Comparison of ENCODE assay signal across 26 cellular contexts in genomic region chr2:85703329-85703728, GRCh38. TPM values are rescaled to one million over a fixed set of nuclear protein-coding genes. Genes with fewer than 3 reads are reported as not detected.
DNase-seq lines count a peak whose midpoint lies in the region; ATAC-seq and TF ChIP-seq lines count a peak whose summit lies in the region.
"Had no signal": no experiment of that assay in that cellular context is flagged by ENCODE, and none has a peak within 500 bp of the region (broad histone marks: within the 10 kb centered on the region; RNA-seq: fewer than 3 reads in every experiment).

No MANE protein-coding gene starts in this region.

- no peak overlapping the region for H2BK5ac ChIP-seq in IMR-90 (ENCODE audit: low read depth, low read length, poor library complexity, severe bottlenecking)

- H3K9me3 ChIP-seq in IMR-90 (ENCODE audit: control insufficient read depth, insufficient read depth, low read length), result no peaks in the 10 kb centered on the region
- H3K9me3 ChIP-seq: BE2C, SK-N-SH, thyroid gland had no signal

- peak overlapping the region; percentile 72; the same call in 1 of the 2 replicates for H3K4ac ChIP-seq in IMR-90 (ENCODE audit: low read depth, low read length)

- CTCF ChIA-PET in IMR-90 (lab: Yijun Ruan, JAX), result interaction anchor here (0.6 kb wide), 1 partner anchor 272 kb away, joined by 3 read pairs; no protein-coding TSS in a partner anchor

- peaks cover 5% of the 10 kb centered on the region for H3K27me3 Mint-ChIP-seq in activated CD4-positive, alpha-beta T cell treated with anti-CD3 and anti-CD28 coated beads, Interleukin-2, amount 10 ng/mL, durations not matched to agents 24 days and 14 days
- H3K27me3 Mint-ChIP-seq in dendritic cell treated with granulocyte-macrophage colony-stimulating factor and Interleukin-4, amounts not matched to agents 40 ng/mL and 50 ng/mL, for 4 days, result no peaks in the 10 kb centered on the region
- H3K27me3 Mint-ChIP-seq in osteocyte (ENCODE audit: unreplicated experiment), result no peaks in the 10 kb centered on the region
- H3K27me3 Mint-ChIP-seq: stimulated activated naive B cell treated with anti-CD40 and anti-IgM and Interleukin-4, amounts not matched to agents 10 μg/mL and 1 μg/mL and 100 μg/mL, for 72 hours had no signal

- H3K9ac ChIP-seq in IMR-90 (ENCODE audit: low read depth, low read length), result no peak overlapping the region
- H3K9ac ChIP-seq: SK-N-SH had no signal

- no peak overlapping the region; the same call in 1 of the 2 replicates for H3K18ac ChIP-seq in IMR-90 (ENCODE audit: low read depth, low read length)

- TF ChIP-seq CTCF in IMR-90 (conservative IDR thresholded peaks at IDR 0.05; ENCODE audit: low read depth, low read length) (no peak), osteocyte (IDR thresholded peaks at IDR 0.05) (no peak)

- no peak for TF ChIP-seq RAD21 in IMR-90 (IDR thresholded peaks at IDR 0.05; ENCODE audit: low read length)

- H3K9me1 ChIP-seq in IMR-90 (ENCODE audit: insufficient read depth, low read length), result no peaks in the 10 kb centered on the region

- no peak overlapping the region for H2AK9ac ChIP-seq in IMR-90 (replicated peaks; ENCODE audit: low read depth, low read length, poor library complexity)

- peak overlapping the region; percentile 12 for H3K27ac Mint-ChIP-seq in activated CD4-positive, alpha-beta T cell treated with anti-CD3 and anti-CD28 coated beads, Interleukin-2, amount 10 ng/mL, durations not matched to agents 24 days and 14 days
- H3K27ac Mint-ChIP-seq in dendritic cell treated with granulocyte-macrophage colony-stimulating factor and Interleukin-4, amounts not matched to agents 40 ng/mL and 50 ng/mL, for 4 days, result peak overlapping the region; percentile 86
- H3K27ac Mint-ChIP-seq in osteocyte (ENCODE audit: unreplicated experiment), result peak overlapping the region; percentile 18
- H3K27ac Mint-ChIP-seq: stimulated activated naive B cell treated with anti-CD40 and anti-IgM and Interleukin-4, amounts not matched to agents 10 μg/mL and 1 μg/mL and 100 μg/mL, for 72 hours; WTC11 had no signal

- H3K27me3 ChIP-seq in IMR-90 (ENCODE audit: control insufficient read depth, insufficient read depth, low read length), result no peaks in the 10 kb centered on the region
- H3K27me3 ChIP-seq: BE2C, hepatocyte, thyroid gland had no signal

- dilution Hi-C loops in IMR-90 (cut with HindIII; ENCODE audit: low sequenced_read_pairs, unreplicated experiment), result no loop called here

- H2BK120ac ChIP-seq in IMR-90 (ENCODE audit: low read depth, low read length), result peak overlapping the region; percentile 79; the same call in 1 of the 2 replicates

- H3K4me3 ChIP-seq in IMR-90 (ENCODE audit: insufficient read depth, low read depth, low read length), result no peak overlapping the region
- H3K4me3 ChIP-seq: hepatocyte, thyroid gland had no signal

- no peaks in the 10 kb centered on the region for H3K36me3 ChIP-seq in IMR-90 (ENCODE audit: control insufficient read depth, insufficient read depth, low read length)
- H3K36me3 ChIP-seq: BE2C, thyroid gland had no signal

- peaks cover 2% of the 10 kb centered on the region; the same call in 1 of the 2 replicates for H4K20me1 ChIP-seq in IMR-90 (ENCODE audit: insufficient read depth, low read length)

- H3K23ac ChIP-seq in IMR-90 (ENCODE audit: low read depth, low read length), result no peak overlapping the region

- TF ChIP-seq POLR2A in IMR-90 (IDR thresholded peaks at IDR 0.05; ENCODE audit: low read depth, low read length), result no peak

- H3K36me3 Mint-ChIP-seq in activated CD4-positive, alpha-beta T cell treated with anti-CD3 and anti-CD28 coated beads, Interleukin-2, amount 10 ng/mL, durations not matched to agents 24 days and 14 days (ENCODE audit: low read depth), result no peaks in the 10 kb centered on the region
- H3K36me3 Mint-ChIP-seq in dendritic cell treated with granulocyte-macrophage colony-stimulating factor and Interleukin-4, amounts not matched to agents 40 ng/mL and 50 ng/mL, for 4 days (ENCODE audit: low read depth), result no peaks in the 10 kb centered on the region
- H3K36me3 Mint-ChIP-seq in osteocyte (ENCODE audit: unreplicated experiment), result no peaks in the 10 kb centered on the region
- H3K36me3 Mint-ChIP-seq: activated naive CD4-positive, alpha-beta T cell treated with anti-CD3 and anti-CD28 coated beads, Interleukin-2, amount 50 U/mL, for 72 hours; stimulated activated naive B cell treated with anti-CD40 and anti-IgM and Interleukin-4, amounts not matched to agents 10 μg/mL and 1 μg/mL and 100 μg/mL, for 72 hours; WTC11 had no signal

- intact Hi-C loops in activated CD4-positive, alpha-beta T cell treated with anti-CD3 and anti-CD28 coated beads, Interleukin-2, amount 10 ng/mL, durations not matched to agents 24 days and 14 days (cut with micrococcal nuclease), result no loop called here
- intact Hi-C loops in IMR-90 (cut with micrococcal nuclease), result no loop called here
- intact Hi-C loops in dendritic cell treated with granulocyte-macrophage colony-stimulating factor and Interleukin-4, amounts not matched to agents 40 ng/mL and 50 ng/mL, for 4 days (cut with micrococcal nuclease), result no loop called here

- no peaks in the 10 kb centered on the region for H3K9me3 Mint-ChIP-seq in activated CD4-positive, alpha-beta T cell treated with anti-CD3 and anti-CD28 coated beads, Interleukin-2, amount 10 ng/mL, durations not matched to agents 24 days and 14 days
- H3K9me3 Mint-ChIP-seq in dendritic cell treated with granulocyte-macrophage colony-stimulating factor and Interleukin-4, amounts not matched to agents 40 ng/mL and 50 ng/mL, for 4 days, result peaks cover 7% of the 10 kb centered on the region
- no peaks in the 10 kb centered on the region for H3K9me3 Mint-ChIP-seq in osteocyte (ENCODE audit: unreplicated experiment)
- H3K9me3 Mint-ChIP-seq: activated naive CD4-positive, alpha-beta T cell treated with anti-CD3 and anti-CD28 coated beads, Interleukin-2, amount 50 U/mL, for 72 hours; activated T-cell treated with anti-CD3 and anti-CD28 coated beads, Interleukin-2, amount 50 U/mL, for 4 hours; stimulated activated naive B cell treated with anti-CD40 and anti-IgM and Interleukin-4, amounts not matched to agents 10 μg/mL and 1 μg/mL and 100 μg/mL, for 72 hours had no signal

- H2BK20ac ChIP-seq in IMR-90 (ENCODE audit: low read depth, low read length), result peak overlapping the region; percentile 86

- no peak overlapping the region for H2AFZ ChIP-seq in IMR-90 (replicated peaks; ENCODE audit: low read length, poor library complexity)
- H2AFZ ChIP-seq: hepatocyte had no signal

- H3K27ac ChIP-seq in IMR-90 (ENCODE audit: insufficient read depth, low read length), result no peak overlapping the region
- H3K27ac ChIP-seq: hepatocyte, thyroid gland had no signal

- peak overlapping the region; percentile 64; the same call in 1 of the 2 replicates for H2AK5ac ChIP-seq in IMR-90 (ENCODE audit: low read depth, low read length)

- peaks cover 18% of the 10 kb centered on the region for H3K4me1 ChIP-seq in IMR-90 (ENCODE audit: control insufficient read depth, insufficient read depth, low read length)
- H3K4me1 ChIP-seq: BE2C had no signal

- H3K4me1 Mint-ChIP-seq in activated CD4-positive, alpha-beta T cell treated with anti-CD3 and anti-CD28 coated beads, Interleukin-2, amount 10 ng/mL, durations not matched to agents 24 days and 14 days, result peaks cover 55% of the 10 kb centered on the region
- peaks cover 72% of the 10 kb centered on the region for H3K4me1 Mint-ChIP-seq in dendritic cell treated with granulocyte-macrophage colony-stimulating factor and Interleukin-4, amounts not matched to agents 40 ng/mL and 50 ng/mL, for 4 days (ENCODE audit: low read depth)
- peaks cover 36% of the 10 kb centered on the region for H3K4me1 Mint-ChIP-seq in osteocyte (ENCODE audit: unreplicated experiment)

- ATAC-seq in IMR-90 (ENCODE audit: low read depth) (no peak), GM21529 (IDR thresholded peaks at IDR 0.05; ENCODE audit: unreplicated experiment) (no peak), HG03196 (IDR thresholded peaks at IDR 0.05; ENCODE audit: unreplicated experiment) (no peak)
- ATAC-seq: activated naive CD4-positive, alpha-beta T cell treated with anti-CD3 and anti-CD28 coated beads, Interleukin-2, amount 50 U/mL, for 72 hours; activated T-cell treated with anti-CD3 and anti-CD28 coated beads, Interleukin-2, amount 50 U/mL, for 4 hours; stimulated activated naive B cell treated with anti-CD40 and anti-IgM and Interleukin-4, amounts not matched to agents 10 μg/mL and 1 μg/mL and 100 μg/mL, for 72 hours; WTC11 had no signal

- no peak for DNase-seq in activated CD4-positive, alpha-beta T cell treated with anti-CD3 and anti-CD28 coated beads, Interleukin-2, amount 10 ng/mL, durations not matched to agents 24 days and 14 days
- DNase-seq in activated CD4-positive, alpha-beta T cell treated with anti-CD3 and anti-CD28 coated beads for 4 hours, result no peak
- DNase-seq in IMR-90, result no peak
- DNase-seq in osteocyte (ENCODE audit: extremely low spot score, unreplicated experiment), result no peak
- no peak for DNase-seq in mesenteric fat pad (ENCODE audit: low spot score)
- DNase-seq: activated CD4-positive, alpha-beta T cell treated with anti-CD3 and anti-CD28 coated beads, Interleukin-2, amount 50 U/mL, for 48 hours; activated T-cell treated with anti-CD3 and anti-CD28 coated beads, Interleukin-2, amount 50 U/mL, for 4 hours; BE2C; cerebellar nuclear complex; foreskin melanocyte; NCI-H1436 treated with DMSO at 0.1 percent for 48 hours; NCI-H524 treated with DMSO at 0.1 percent for 48 hours; SK-N-SH; stimulated activated naive B cell treated with anti-CD40 and anti-IgM and Interleukin-4, amounts not matched to agents 10 μg/mL and 1 μg/mL and 100 μg/mL, for 72 hours; T1000; thyroid gland had no signal

- no peak overlapping the region for H4K5ac ChIP-seq in IMR-90 (ENCODE audit: low read depth, low read length)

- in situ Hi-C loops in IMR-90 (cut with MboI; ENCODE audit: low sequenced_read_pairs), result no loop called here

- no peak overlapping the region for H3K56ac ChIP-seq in IMR-90 (ENCODE audit: extremely low read depth, insufficient read depth, low read length)

- H4K91ac ChIP-seq in IMR-90 (ENCODE audit: insufficient read depth, low read depth, low read length), result peak overlapping the region; percentile 70

- no peak overlapping the region for H4K8ac ChIP-seq in IMR-90 (ENCODE audit: low read depth in 2 of 2, low read length in 2 of 2)

- H3K79me1 ChIP-seq in IMR-90 (ENCODE audit: low read depth in 1 of 2, low read length in 2 of 2), result no peaks in the 10 kb centered on the region

- H3K4me3 Mint-ChIP-seq in activated CD4-positive, alpha-beta T cell treated with anti-CD3 and anti-CD28 coated beads, Interleukin-2, amount 10 ng/mL, durations not matched to agents 24 days and 14 days, result no peak overlapping the region
- no peak overlapping the region for H3K4me3 Mint-ChIP-seq in dendritic cell treated with granulocyte-macrophage colony-stimulating factor and Interleukin-4, amounts not matched to agents 40 ng/mL and 50 ng/mL, for 4 days
- no peak overlapping the region for H3K4me3 Mint-ChIP-seq in osteocyte (ENCODE audit: unreplicated experiment)
- H3K4me3 Mint-ChIP-seq: activated T-cell treated with anti-CD3 and anti-CD28 coated beads, Interleukin-2, amount 50 U/mL, for 4 hours; stimulated activated naive B cell treated with anti-CD40 and anti-IgM and Interleukin-4, amounts not matched to agents 10 μg/mL and 1 μg/mL and 100 μg/mL, for 72 hours; WTC11 had no signal

- BruUV-seq in IMR-90 (replicated peaks; lab: Mats Ljungman, UMichigan), result no TSS peak

- H3K4me2 ChIP-seq in IMR-90 (ENCODE audit: low read depth, low read length), result no peak overlapping the region
- H3K4me2 ChIP-seq: hepatocyte had no signal

- H3K14ac ChIP-seq in IMR-90 (replicated peaks; ENCODE audit: low read depth, low read length), result no peak overlapping the region; the same call in 1 of the 2 replicates

- POLR2A ChIA-PET in IMR-90 (lab: Charles Lee; ENCODE audit: unreplicated experiment), result interaction anchor here (0.5 kb wide), 1 partner anchor 662 kb away, joined by 11 read pairs; no protein-coding TSS in a partner anchor

- peak overlapping the region; percentile 88; the same call in 1 of the 3 replicates for H2BK15ac ChIP-seq in IMR-90 (ENCODE audit: low read depth, low read length)

RNA-seq across cellular contexts. Expression of gene GNLY, which starts 9.2 kb away (rescaled TPM):
- total RNA-seq in activated CD4-positive, alpha-beta T cell treated with anti-CD3 and anti-CD28 coated beads, Interleukin-2, amount 10 ng/mL, durations not matched to agents 24 days and 14 days, result 54.1 and 58.5 TPM in 2 replicates
- total RNA-seq in IMR-90 (2012; rRNA removed), result not detected in 2 replicates
- not detected in 2 replicates for polyA plus RNA-seq in IMR-90 (2012; rRNA removed)
- not detected in 2 replicates for polyA plus RNA-seq in IMR-90 (2012; cell fraction: cytosol; rRNA removed)
- polyA plus RNA-seq in IMR-90 (2012; cell fraction: nucleus; rRNA removed; ENCODE audit: low replicate concordance), result 0.13 and 0.24 TPM in 2 replicates
- total RNA-seq in osteocyte, result not detected in 2 replicates
- 3.7 TPM for total RNA-seq in mesenteric fat pad
- total RNA-seq: A172, H4, hepatocyte, skeletal muscle tissue, WTC11 had no signal
- polyA plus RNA-seq: hepatocyte, SK-N-SH had no signal

RNA-seq across cellular contexts. Expression of gene SFTPB, which starts 35.3 kb away (rescaled TPM):
- not detected in 2 replicates for total RNA-seq in activated CD4-positive, alpha-beta T cell treated with anti-CD3 and anti-CD28 coated beads, Interleukin-2, amount 10 ng/mL, durations not matched to agents 24 days and 14 days
- total RNA-seq in IMR-90 (2012; rRNA removed), result not detected in 2 replicates
- not detected in 2 replicates for polyA plus RNA-seq in IMR-90 (2012; rRNA removed)
- polyA plus RNA-seq in IMR-90 (2012; cell fraction: cytosol; rRNA removed), result 0.07 TPM in 1 of 2 replicates, not detected in the other
- not detected in 2 replicates for polyA plus RNA-seq in IMR-90 (2012; cell fraction: nucleus; rRNA removed; ENCODE audit: low replicate concordance)
- total RNA-seq in osteocyte, result not detected in 2 replicates
- total RNA-seq in mesenteric fat pad, result not detected
- total RNA-seq: A172; activated naive CD4-positive, alpha-beta T cell treated with anti-CD3 and anti-CD28 coated beads, Interleukin-2, amount 50 U/mL, for 72 hours; H4; liver; skeletal muscle tissue had no signal
- polyA plus RNA-seq: liver, SK-N-SH had no signal

RNA-seq across cellular contexts. Expression of gene ATOH8, which starts 50.5 kb away (rescaled TPM):
- 0.19 TPM in 1 of 2 replicates, not detected in the other for total RNA-seq in activated CD4-positive, alpha-beta T cell treated with anti-CD3 and anti-CD28 coated beads, Interleukin-2, amount 10 ng/mL, durations not matched to agents 24 days and 14 days
- 7.8 and 7.9 TPM in 2 replicates for total RNA-seq in IMR-90 (2012; rRNA removed)
- polyA plus RNA-seq in IMR-90 (2012; rRNA removed), result 9.0 and 11.2 TPM in 2 replicates
- 6.2 and 7.6 TPM in 2 replicates for polyA plus RNA-seq in IMR-90 (2012; cell fraction: cytosol; rRNA removed)
- polyA plus RNA-seq in IMR-90 (2012; cell fraction: nucleus; rRNA removed; ENCODE audit: low replicate concordance), result 5.0 and 13.0 TPM in 2 replicates
- 5.9 and 7.1 TPM in 2 replicates for total RNA-seq in osteocyte
- 69.4 TPM for total RNA-seq in mesenteric fat pad
- total RNA-seq: activated naive CD4-positive, alpha-beta T cell treated with anti-CD3 and anti-CD28 coated beads, Interleukin-2, amount 50 U/mL, for 72 hours; activated T-cell treated with anti-CD3 and anti-CD28 coated beads, Interleukin-2, amount 50 U/mL, for 4 hours had no signal

Comparison
In these comparisons a context has a peak if more than half of its experiments do, and no peak if none do; other contexts are left out.
1. H3K27ac Mint-ChIP-seq: peak in every context shown above with its lines; median percentile 86 in dendritic cell treated with granulocyte-macrophage colony-stimulating factor and Interleukin-4, amounts not matched to agents 40 ng/mL and 50 ng/mL, for 4 days; 18 in osteocyte; 12 in activated CD4-positive, alpha-beta T cell treated with anti-CD3 and anti-CD28 coated beads, Interleukin-2, amount 10 ng/mL, durations not matched to agents 24 days and 14 days.
2. RNA of gene GNLY, which starts 9.2 kb away (total RNA-seq): 54.1 to 58.5 TPM in activated CD4-positive, alpha-beta T cell treated with anti-CD3 and anti-CD28 coated beads, Interleukin-2, amount 10 ng/mL, durations not matched to agents 24 days and 14 days; 3.7 TPM in mesenteric fat pad (single experiment), not detected in IMR-90 and not detected in osteocyte; every median in the first group is over 10 times any median in the second.